8 cellular contexts compared by ENCODE assay signal in the genomic region with DNA sequence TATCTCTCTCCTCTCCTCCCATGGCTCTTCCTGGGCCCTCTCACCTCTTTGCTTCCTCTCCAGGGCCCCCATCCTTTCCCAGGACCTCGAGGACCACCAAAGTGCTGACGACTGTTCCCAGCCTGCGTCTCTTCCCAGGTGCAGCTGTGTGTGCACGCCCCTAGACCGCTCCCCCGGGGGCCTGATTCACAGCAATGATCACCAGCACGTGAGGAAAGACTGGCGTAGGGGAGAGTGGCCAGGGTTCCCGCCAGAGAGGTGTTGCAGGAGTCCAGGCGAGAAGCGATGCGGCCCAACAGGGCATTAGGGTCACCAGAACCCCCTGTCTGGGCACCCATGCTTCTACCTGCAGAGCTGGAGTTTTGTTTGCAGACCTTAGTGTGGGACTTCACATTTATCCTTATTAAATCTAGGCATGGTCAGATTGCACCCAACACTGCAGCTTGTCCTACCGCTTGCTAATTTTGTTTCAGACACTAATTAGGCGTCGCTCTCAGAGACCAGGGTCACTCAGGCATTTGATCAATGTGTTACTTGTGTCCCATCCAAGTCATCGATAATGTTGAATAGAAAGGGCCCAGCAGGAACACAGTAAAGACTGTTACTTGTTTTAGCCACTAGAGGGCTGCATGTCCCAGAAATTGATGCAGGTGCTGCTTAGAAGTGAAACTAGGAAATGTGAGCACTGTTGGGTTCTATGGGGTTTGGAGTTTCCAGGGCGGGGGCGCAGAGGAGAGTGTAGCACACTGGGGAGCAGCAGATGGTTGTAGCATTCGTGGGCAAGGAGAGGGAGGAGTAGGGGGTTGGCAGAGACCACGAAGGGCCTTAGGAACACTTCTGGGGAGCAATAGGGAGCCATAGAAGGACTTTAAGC. TPM values are rescaled to one million over a fixed set of nuclear protein-coding genes. Genes with fewer than 3 reads are reported as not detected.
A peak's percentile ranks its signal among the peaks of the same experiment; 100 is the strongest.
DNase-seq lines count a peak whose midpoint lies in the region; ATAC-seq and TF ChIP-seq lines count a peak whose summit lies in the region.

No MANE protein-coding gene starts in this region.

- peak overlapping the region; percentile 59 for H2AFZ ChIP-seq in SU-DHL-6 (ENCODE audit: low read depth, low read length, severe bottlenecking)

- H3K27me3 ChIP-seq in MG63 (no peaks in the 10 kb centered on the region), SU-DHL-6 (ENCODE audit: low read length) (no peaks in the 10 kb centered on the region), left ventricle myocardium inferior (ENCODE audit: low read depth) (no peaks in the 10 kb centered on the region)

- H3K9ac ChIP-seq in SU-DHL-6 (ENCODE audit: low read length) = no peak overlapping the region

- H3K79me2 ChIP-seq in SU-DHL-6 (ENCODE audit: insufficient read depth, low read length) = no peaks in the 10 kb centered on the region

- H3K4me2 ChIP-seq in SU-DHL-6 (ENCODE audit: low read depth, low read length, poor library complexity, severe bottlenecking) = peak overlapping the region; percentile 40

- TF ChIP-seq CTCF in SU-DHL-6 (IDR thresholded peaks at IDR 0.05; ENCODE audit: insufficient read depth, low read length, poor library complexity, severe bottlenecking) (peak; percentile 90), left ventricle myocardium inferior (IDR thresholded peaks at IDR 0.05; ENCODE audit: borderline replicate concordance) (peak; percentile 89)

- no peaks in the 10 kb centered on the region for H3F3A ChIP-seq in SU-DHL-6 (ENCODE audit: insufficient read depth)

- no peak overlapping the region for H3K27ac ChIP-seq in SU-DHL-6 (ENCODE audit: low read depth, low read length)
- H3K27ac ChIP-seq in left ventricle myocardium inferior (replicated peaks) = peak overlapping the region; percentile 52

- intact Hi-C loops in left ventricle myocardium inferior (cut with micrococcal nuclease) = loop anchor here (5.0 to 10.0 kb wide), 2 partner anchors 134 to 306 kb away; no protein-coding TSS in a partner anchor
- intact Hi-C loops in sciatic nerve (cut with DNase I) = loop anchor here (5.0 to 10.0 kb wide), 2 partner anchors 136 to 304 kb away; no protein-coding TSS in a partner anchor

- H3K4me3 ChIP-seq in MG63 (no peak overlapping the region), SU-DHL-6 (ENCODE audit: insufficient read depth, low read length, poor library complexity, severe bottlenecking) (no peak overlapping the region), left ventricle myocardium inferior (peak overlapping the region; percentile 55)

- no peaks in the 10 kb centered on the region for H3K9me2 ChIP-seq in SU-DHL-6 (replicated peaks; ENCODE audit: insufficient read depth, low read length)

- H4K20me1 ChIP-seq in SU-DHL-6 (ENCODE audit: low read depth, low read length) = no peaks in the 10 kb centered on the region

- peak; percentile 70 for DNase-seq in GF-D8 (lab: John Stamatoyannopoulos, UW)
- peak; percentile 67 for DNase-seq in H4 (ENCODE audit: low spot score)
- peak; percentile 57 for DNase-seq in MG63
- DNase-seq in activated naive CD8-positive, alpha-beta T cell treated with anti-CD3 and anti-CD28 coated beads, Interleukin-2, amount 50 U/mL, for 16 hours (ENCODE audit: low read depth, low spot score) = peak; percentile 32
- DNase-seq in left ventricle myocardium inferior = no peak
- DNase-seq in sciatic nerve (ENCODE audit: low spot score) = peak; percentile 72
- DNase-seq in mesenteric fat pad (ENCODE audit: low spot score) = no peak

- H3K4me1 ChIP-seq in left ventricle myocardium inferior = peaks cover 21% of the 10 kb centered on the region

- no peaks in the 10 kb centered on the region for H3K36me3 ChIP-seq in MG63
- H3K36me3 ChIP-seq in SU-DHL-6 (ENCODE audit: low read length) = no peaks in the 10 kb centered on the region
- no peaks in the 10 kb centered on the region for H3K36me3 ChIP-seq in left ventricle myocardium inferior

- H3K9me3 ChIP-seq in MG63 = no peaks in the 10 kb centered on the region
- no peaks in the 10 kb centered on the region for H3K9me3 ChIP-seq in SU-DHL-6 (ENCODE audit: insufficient read depth, low read length)
- no peaks in the 10 kb centered on the region for H3K9me3 ChIP-seq in left ventricle myocardium inferior (replicated peaks)

- peak; percentile 73 for ATAC-seq in sciatic nerve

RNA-seq across cellular contexts. Expression of gene CDADC1, which starts 53.2 kb away (rescaled TPM):
- 1.3 and 3.1 TPM in 2 replicates for total RNA-seq in H4 (2014; rRNA removed; shearing (Covaris generic))
- total RNA-seq in MG63 (2014; rRNA removed; shearing (Covaris generic); ENCODE audit: low replicate concordance) = 0.39 and 6.1 TPM in 2 replicates
- total RNA-seq in left ventricle myocardium inferior = 11.4 TPM
- 17.7 TPM for total RNA-seq in sciatic nerve
- 12.3 TPM for total RNA-seq in mesenteric fat pad

Comparison
In these comparisons a context has a peak if more than half of its experiments do, and no peak if none do; other contexts are left out.
1. DNase-seq: peak in GF-D8 (single experiment), H4 (single experiment), MG63 (single experiment), activated naive CD8-positive, alpha-beta T cell treated with anti-CD3 and anti-CD28 coated beads, Interleukin-2, amount 50 U/mL, for 16 hours (single experiment) and sciatic nerve (single experiment); none in left ventricle myocardium inferior (single experiment) and mesenteric fat pad (single experiment).